25 cellular contexts compared by ENCODE assay signal in the genomic region with DNA sequence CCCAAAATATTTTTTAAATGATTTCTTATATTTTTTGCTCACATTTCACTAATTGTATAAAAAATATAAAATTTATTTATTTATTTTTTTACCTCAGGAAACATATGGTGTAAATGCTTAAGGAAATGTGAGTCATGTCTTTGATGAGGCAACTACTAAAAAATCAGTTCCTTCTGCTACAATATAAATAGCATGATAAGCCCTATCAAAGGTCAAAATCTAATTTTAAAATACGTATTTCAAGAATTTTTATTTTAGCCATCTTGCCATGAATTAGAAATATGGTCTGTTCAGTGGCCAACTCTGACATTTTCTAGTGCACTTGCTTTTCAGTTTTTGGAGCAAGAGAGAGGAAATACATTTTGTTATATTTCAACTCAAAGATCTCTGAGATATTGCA. TPM values are rescaled to one million over a fixed set of nuclear protein-coding genes. Genes with fewer than 3 reads are reported as not detected.
A peak's percentile ranks its signal among the peaks of the same experiment; 100 is the strongest.
DNase-seq lines count a peak whose midpoint lies in the region; ATAC-seq and TF ChIP-seq lines count a peak whose summit lies in the region.
"Had no signal": no experiment of that assay in that cellular context is flagged by ENCODE, and none has a peak within 500 bp of the region (broad histone marks: within the 10 kb centered on the region; RNA-seq: fewer than 3 reads in every experiment).

No MANE protein-coding gene starts in this region.

- no peaks in the 10 kb centered on the region for H3K4me1 ChIP-seq in GM23248 (ENCODE audit: insufficient read depth)
- peaks cover 5% of the 10 kb centered on the region for H3K4me1 ChIP-seq in adipocyte (ENCODE audit: control insufficient read depth, insufficient read depth, low read length)
- no peaks in the 10 kb centered on the region for H3K4me1 ChIP-seq in mesenchymal stem cell (ENCODE audit: control insufficient read depth, insufficient read depth, low read depth, low read length)
- H3K4me1 ChIP-seq: gastroesophageal sphincter, suprapubic skin, upper lobe of right lung had no signal

- H3K79me1 ChIP-seq in mesenchymal stem cell (replicated peaks; ENCODE audit: low read length, poor library complexity, severe bottlenecking), result no peaks in the 10 kb centered on the region

- H3K36me3 ChIP-seq in GM23248 (ENCODE audit: low read depth) (no peaks in the 10 kb centered on the region), adipocyte (ENCODE audit: control insufficient read depth, insufficient read depth, low read length, severe bottlenecking) (no peaks in the 10 kb centered on the region), mesenchymal stem cell (ENCODE audit: control insufficient read depth in 1 of 2, insufficient read depth in 2 of 2, low read depth in 1 of 2, low read length in 2 of 2) (no peaks in the 10 kb centered on the region), H7 (replicated peaks; ENCODE audit: control insufficient read depth, insufficient read depth, low read length) (no peaks in the 10 kb centered on the region)
- H3K36me3 ChIP-seq: gastroesophageal sphincter, suprapubic skin, upper lobe of right lung had no signal

- no peak overlapping the region for H4K91ac ChIP-seq in mesenchymal stem cell (ENCODE audit: low read length)

- H2BK15ac ChIP-seq in mesenchymal stem cell (ENCODE audit: low read depth, poor library complexity, severe bottlenecking), result no peak overlapping the region

- 11 to 13% methylated on average over 1 of the region's 1 CpG for WGBS in GM23248 (ENCODE audit: low coverage in 1 of 2, low lambda C conversion rate in 2 of 2, missing lambda C conversion rate in 2 of 2), 2 experiments
- WGBS in mesenchymal stem cell, result no CpG with 5 or more reads among the region's 1 CpG

- H3F3A ChIP-seq in GM23248 (ENCODE audit: insufficient read depth), result no peaks in the 10 kb centered on the region

- H3K4me2 ChIP-seq in GM23248 (ENCODE audit: unreplicated experiment) (no peak overlapping the region), mesenchymal stem cell (ENCODE audit: low read length, poor library complexity, severe bottlenecking) (no peak overlapping the region)

- H2BK5ac ChIP-seq in mesenchymal stem cell (ENCODE audit: low read depth, low read length, poor library complexity, severe bottlenecking), result no peak overlapping the region

- no peaks in the 10 kb centered on the region for H4K20me1 ChIP-seq in GM23248 (ENCODE audit: insufficient read depth)

- no peaks in the 10 kb centered on the region for H3K79me2 ChIP-seq in GM23248 (ENCODE audit: insufficient read depth)

- in situ Hi-C loops in GM23248 (cut with MboI), result no loop called here

- no peak for TF ChIP-seq CTCF in fibroblast of mammary gland (conservative IDR thresholded peaks at IDR 0.05; ENCODE audit: control insufficient read depth, insufficient read depth, low read depth, low read length)

- no peak overlapping the region for H3K9ac ChIP-seq in GM23248
- no peak overlapping the region for H3K9ac ChIP-seq in adipocyte (ENCODE audit: low read length)
- no peak overlapping the region for H3K9ac ChIP-seq in mesenchymal stem cell (ENCODE audit: low read length)

- H3K4me3 ChIP-seq in GM23248 (no peak overlapping the region), adipocyte (ENCODE audit: low read length) (no peak overlapping the region), fibroblast of mammary gland (ENCODE audit: control insufficient read depth, low read depth, low read length) (no peak overlapping the region), mesenchymal stem cell (ENCODE audit: insufficient read depth in 1 of 2, low read depth in 1 of 2, low read length in 2 of 2) (no peak overlapping the region), H7 (ENCODE audit: insufficient read depth, low read depth, low read length) (no peak overlapping the region)
- H3K4me3 ChIP-seq: gastroesophageal sphincter, K562, suprapubic skin, upper lobe of right lung had no signal

- H2BK120ac ChIP-seq in mesenchymal stem cell (ENCODE audit: low read depth, low read length), result no peak overlapping the region

- H2AK5ac ChIP-seq in mesenchymal stem cell (ENCODE audit: low read length, severe bottlenecking), result no peak overlapping the region

- H3K27me3 ChIP-seq in GM23248 (replicated peaks; ENCODE audit: insufficient read depth) (peaks cover 53% of the 10 kb centered on the region), adipocyte (replicated peaks; ENCODE audit: control insufficient read depth, insufficient read depth, low read length) (no peaks in the 10 kb centered on the region), mesenchymal stem cell (ENCODE audit: control insufficient read depth in 1 of 2, insufficient read depth in 1 of 2, low read length in 2 of 2) (peaks cover 0 to 7% of the 10 kb centered on the region in 2 experiments), H7 (ENCODE audit: control insufficient read depth, insufficient read depth, low read length) (no peaks in the 10 kb centered on the region)
- H3K27me3 ChIP-seq: gastroesophageal sphincter, suprapubic skin, upper lobe of right lung had no signal

- H3K4ac ChIP-seq in mesenchymal stem cell (ENCODE audit: low read depth in 1 of 2, low read length in 2 of 2), result no peak overlapping the region

- H3K23ac ChIP-seq in mesenchymal stem cell (ENCODE audit: low read length in 2 of 2), result no peak overlapping the region

- H3K27ac ChIP-seq in GM23248 (no peak overlapping the region), mesenchymal stem cell (ENCODE audit: low read length, poor library complexity, severe bottlenecking) (no peak overlapping the region)
- H3K27ac ChIP-seq: gastroesophageal sphincter, suprapubic skin, upper lobe of right lung had no signal

- no peaks in the 10 kb centered on the region for H3K9me2 ChIP-seq in GM23248 (ENCODE audit: insufficient read depth)

- H2AFZ ChIP-seq in GM23248 (no peak overlapping the region), mesenchymal stem cell (ENCODE audit: low read depth, low read length) (no peak overlapping the region)

- ATAC-seq in GM21619 (IDR thresholded peaks at IDR 0.05; ENCODE audit: unreplicated experiment), result no peak
- ATAC-seq: gastroesophageal sphincter, K562, left lobe of liver, Panc1, upper lobe of right lung had no signal

- DNase-seq in GM23248 (peak; percentile 6), adipocyte (ENCODE audit: low read depth) (peak; percentile 57), fibroblast of mammary gland (ENCODE audit: low read depth) (peak; percentile 49), mesenchymal stem cell (peak; percentile 37), NCI-H345 treated with DMSO at 0.1 percent for 48 hours (lab: John Stamatoyannopoulos, UW; ENCODE audit: unreplicated experiment) (no peak), H7 (no peak)
- no peak for DNase-seq in activated CD4-positive, alpha-beta T cell treated with anti-CD3 and anti-CD28 coated beads, Interleukin-2, amount 50 U/mL, for 1 hour
- DNase-seq: C1 segment of cervical spinal cord; COR-L47; effector CD8-positive, alpha-beta T cell; erythroblast; GF-D8; immature natural killer cell; NCI-H1105 treated with DMSO at 0.1 percent for 48 hours; NCI-H526 treated with DMSO at 0.1 percent for 48 hours; nephron progenitor cell; stimulated activated naive CD4-positive, alpha-beta T cell treated with Interleukin-2 at 50 U/mL for 16 hours; SW 1271; upper lobe of right lung had no signal

- H3K14ac ChIP-seq in mesenchymal stem cell (ENCODE audit: low read length in 2 of 2), result no peak overlapping the region

- no peak overlapping the region for H4K8ac ChIP-seq in mesenchymal stem cell (ENCODE audit: low read length)

- H2BK12ac ChIP-seq in mesenchymal stem cell (ENCODE audit: low read length in 2 of 2), result no peak overlapping the region

- H3K9me3 ChIP-seq in GM23248 (ENCODE audit: low read depth) (no peaks in the 10 kb centered on the region), adipocyte (ENCODE audit: control insufficient read depth, low read length) (no peaks in the 10 kb centered on the region), mesenchymal stem cell (ENCODE audit: control insufficient read depth, low read length) (no peaks in the 10 kb centered on the region)
- H3K9me3 ChIP-seq: gastroesophageal sphincter, suprapubic skin, upper lobe of right lung had no signal

- no peak overlapping the region for H3K18ac ChIP-seq in mesenchymal stem cell (ENCODE audit: low read depth in 1 of 2, low read length in 2 of 2)

RNA-seq across cellular contexts. Expression of a gene that starts 50.5 kb away (rescaled TPM):
- total RNA-seq in GM23248 (2014; rRNA removed; shearing (Covaris generic)), result 9.7 TPM in 2 replicates
- polyA plus RNA-seq in GM23248 (2016; fragmentation: Nextera tagmentation; extraction: Ambion mirVana), result 4.1 and 4.3 TPM in 2 replicates
- 5.4 TPM for polyA plus RNA-seq in mesenchymal stem cell (2013, experiment 1 of 2)
- polyA plus RNA-seq in mesenchymal stem cell (2013, experiment 2 of 2), result 5.4 TPM
- total RNA-seq in H7 (2014; rRNA removed; shearing (Covaris generic)), result 4.1 and 5.3 TPM in 2 replicates

Comparison
In these comparisons a context has a peak if more than half of its experiments do, and no peak if none do; other contexts are left out.
1. DNase-seq: peak in GM23248 (single experiment), adipocyte (single experiment), fibroblast of mammary gland (single experiment) and mesenchymal stem cell (single experiment); none in activated CD4-positive, alpha-beta T cell treated with anti-CD3 and anti-CD28 coated beads, Interleukin-2, amount 50 U/mL, for 1 hour (single experiment), NCI-H345 treated with DMSO at 0.1 percent for 48 hours (single experiment) and H7 (single experiment).